Comparison of ENCODE assay signal across 8 cellular contexts in genomic region chr20:21505810-21506530, GRCh38. TPM values are rescaled to one million over a fixed set of nuclear protein-coding genes. Genes with fewer than 3 reads are reported as not detected.
DNase-seq lines count a peak whose midpoint lies in the region; ATAC-seq and TF ChIP-seq lines count a peak whose summit lies in the region.

No MANE protein-coding gene starts in this region.

- peak overlapping the region in 5 of 8 donors; percentile 60 to 88 (median 81) for H3K4me3 Mint-ChIP-seq in CD4-positive, alpha-beta memory T cell
- H3K4me3 Mint-ChIP-seq in WTC11: peak overlapping the region; percentile 65

- H3K9me3 Mint-ChIP-seq in CD4-positive, alpha-beta memory T cell: peaks cover 0 to 16% (median 0%) of the 10 kb centered on the region in 8 donors
- H3K9me3 Mint-ChIP-seq in WTC11: no peaks in the 10 kb centered on the region

- H3K27me3 Mint-ChIP-seq in CD4-positive, alpha-beta memory T cell: peaks cover 44 to 49% of the 10 kb centered on the region in 2 donors
- peaks cover 76% of the 10 kb centered on the region for H3K27me3 Mint-ChIP-seq in WTC11 (ENCODE audit: low read depth)

- intact Hi-C loops in CD4-positive, alpha-beta memory T cell (cut with micrococcal nuclease): loop anchor here (1.0 to 5.0 kb wide), 10 partner anchors 42 to 1814 kb away; partner anchors contain the start of genes KIZ, NKX2-4 and XRN2
- intact Hi-C loops in breast epithelium (cut with DNase I; ENCODE audit: low total_unique reads): no loop called here

- H3K27me3 ChIP-seq in CD4-positive, alpha-beta memory T cell (ENCODE audit: insufficient read depth, low read length): peaks cover 45% of the 10 kb centered on the region
- H3K27me3 ChIP-seq in HL-60 (ENCODE audit: insufficient read depth, poor library complexity, severe bottlenecking) (peaks cover 45% of the 10 kb centered on the region), breast epithelium (peaks cover 12 to 75% of the 10 kb centered on the region in 2 donors)

- no peak for TF ChIP-seq POLR2A in breast epithelium (IDR thresholded peaks at IDR 0.05)

- peaks cover 0 to 2% of the 10 kb centered on the region in 2 donors for H3K36me3 Mint-ChIP-seq in CD4-positive, alpha-beta memory T cell
- peaks cover under 1% of the 10 kb centered on the region; the same call in 1 of the 2 replicates for H3K36me3 Mint-ChIP-seq in WTC11

- H3K4me3 ChIP-seq in CD4-positive, alpha-beta memory T cell (ENCODE audit: low read length in 2 of 2): peak overlapping the region in 1 of 2 donors; percentile 55
- H3K4me3 ChIP-seq in HL-60 (replicated peaks; ENCODE audit: insufficient read depth, low read length): peak overlapping the region; percentile 37
- peak overlapping the region; percentile 20 to 68 (median 39) for H3K4me3 ChIP-seq in breast epithelium

- peak; percentile 58 for ATAC-seq in WTC11
- no peak for ATAC-seq in HG02840 (IDR thresholded peaks at IDR 0.05; ENCODE audit: low FRiP score, unreplicated experiment)

- peaks cover 25% of the 10 kb centered on the region for H3K4me1 ChIP-seq in CD4-positive, alpha-beta memory T cell (ENCODE audit: insufficient read depth, low read length)
- H3K4me1 ChIP-seq in breast epithelium: peaks cover 6 to 12% of the 10 kb centered on the region in 2 donors

- H3K27ac Mint-ChIP-seq in CD4-positive, alpha-beta memory T cell: peak overlapping the region in 4 of 7 donors; percentile 19 to 92 (median 80)
- H3K27ac Mint-ChIP-seq in WTC11: no peak overlapping the region

- DNase-seq in CD4-positive, alpha-beta memory T cell: peak in 4 of 5 donors; percentile 65 to 74 (median 68)
- DNase-seq in HL-60 (ENCODE audit: low read depth in 1 of 2, low spot score in 1 of 2): peak; percentile 25 to 37
- peak; percentile 73 for DNase-seq in WTC11 (ENCODE audit: low spot score)
- no peak for DNase-seq in breast epithelium (ENCODE audit: low spot score in 2 of 2)
- DNase-seq in iris pigment epithelial cell (ENCODE audit: low read depth): peak; percentile 36
- DNase-seq in stimulated activated CD4-positive, alpha-beta T cell treated with anti-CD3 and anti-CD28 coated beads, Interleukin-15, amount 100 ng/mL, for 24 hours: peak; percentile 81
- DNase-seq in NCI-H1105 (lab: John Stamatoyannopoulos, UW): no peak

- POLR2A ChIA-PET in CD4-positive, alpha-beta memory T cell (lab: Charles Lee; ENCODE audit: partially characterized antibody): interaction anchor here (1.0 kb wide), 1 partner anchor 270 kb away, joined by 4 read pairs; no protein-coding TSS in a partner anchor
- POLR2A ChIA-PET in WTC11 (lab: Charles Lee): interaction anchor here (0.7 kb wide), 1 partner anchor 1858 kb away, joined by 4 read pairs; no protein-coding TSS in a partner anchor

- H3K36me3 ChIP-seq in CD4-positive, alpha-beta memory T cell (ENCODE audit: insufficient read depth, low read length): no peaks in the 10 kb centered on the region
- no peaks in the 10 kb centered on the region for H3K36me3 ChIP-seq in breast epithelium

- H3K27ac ChIP-seq in CD4-positive, alpha-beta memory T cell (ENCODE audit: low read depth, low read length): no peak overlapping the region
- H3K27ac ChIP-seq in HL-60 (replicated peaks) (no peak overlapping the region), breast epithelium (no peak overlapping the region)

- peak; percentile 38 for TF ChIP-seq CTCF in HL-60 (IDR thresholded peaks at IDR 0.05; ENCODE audit: insufficient read depth, low read length)
- peak; percentile 85 for TF ChIP-seq CTCF in WTC11 (IDR thresholded peaks at IDR 0.05)
- peak in 1 of 3 donors; percentile 46 for TF ChIP-seq CTCF in breast epithelium (IDR thresholded peaks at IDR 0.05)

- peaks cover 17 to 50% (median 38%) of the 10 kb centered on the region in 4 donors for H3K4me1 Mint-ChIP-seq in CD4-positive, alpha-beta memory T cell
- peaks cover 39% of the 10 kb centered on the region for H3K4me1 Mint-ChIP-seq in WTC11

- CTCF ChIA-PET in CD4-positive, alpha-beta memory T cell (lab: Charles Lee; ENCODE audit: partially characterized antibody): interaction anchor here (0.8 to 17.6 kb wide), 35 partner anchors 10 to 670 kb away, joined by 3 to 337 read pairs (median 5); partner anchors contain the start of genes KIZ and XRN2
- CTCF ChIA-PET in WTC11 (lab: Charles Lee): interaction anchor here (0.5 to 8.3 kb wide), 55 partner anchors 10 to 681 kb away, joined by 3 to 88 read pairs (median 5); partner anchors contain the start of genes KIZ, LINC00237 and XRN2

- no peaks in the 10 kb centered on the region for H3K9me3 ChIP-seq in CD4-positive, alpha-beta memory T cell (ENCODE audit: control insufficient read depth in 1 of 2, low read length in 2 of 2)
- H3K9me3 ChIP-seq in breast epithelium: no peaks in the 10 kb centered on the region

TF ChIP-seq in WTC11, 78 proteins besides CTCF, POLR2A, EP300 and RAD21 (continues in another document):
- TF ChIP-seq NR1H2 (CRISPR knock-in tag; IDR thresholded peaks at IDR 0.05) (no peak), TEAD1 (CRISPR knock-in tag; IDR thresholded peaks at IDR 0.05) (no peak), HMGA2 (CRISPR knock-in tag; IDR thresholded peaks at IDR 0.05) (no peak), FOXP4 (CRISPR knock-in tag; IDR thresholded peaks at IDR 0.05) (0 out of 2 replicates have a peak, but pooled peaks have one; percentile 9), SP1 (CRISPR knock-in tag; conservative IDR thresholded peaks at IDR 0.05) (peak; percentile 62; the same call in 1 of the 2 replicates), ZNF121 (CRISPR knock-in tag; IDR thresholded peaks at IDR 0.05) (no peak; the same call in 1 of the 2 replicates), ZBTB21 (CRISPR knock-in tag; IDR thresholded peaks at IDR 0.05; ENCODE audit: borderline replicate concordance) (peak; percentile 60; the same call in 1 of the 2 replicates), NFYB (CRISPR knock-in tag; conservative IDR thresholded peaks at IDR 0.05; ENCODE audit: low read depth) (no peak), ZNF396 (CRISPR knock-in tag; IDR thresholded peaks at IDR 0.05; ENCODE audit: borderline replicate concordance) (no peak), ZSCAN18 (CRISPR knock-in tag; IDR thresholded peaks at IDR 0.05) (no peak), PREB (CRISPR knock-in tag; IDR thresholded peaks at IDR 0.05; ENCODE audit: borderline replicate concordance) (no peak), GRHL2 (CRISPR knock-in tag; IDR thresholded peaks at IDR 0.05; ENCODE audit: insufficient replicate concordance, severe bottlenecking) (no peak), ATF6 (CRISPR knock-in tag; IDR thresholded peaks at IDR 0.05) (no peak)

RNA-seq across cellular contexts. Expression of gene NKX2-2, which starts 7.9 kb away (rescaled TPM):
- total RNA-seq in CD4-positive, alpha-beta memory T cell: not detected
- polyA plus RNA-seq in CD4-positive, alpha-beta memory T cell: not detected
- not detected in 3 replicates for total RNA-seq in WTC11 (2021)
- total RNA-seq in breast epithelium: not detected

Comparison
In these comparisons a context has a peak if more than half of its experiments do, and no peak if none do; other contexts are left out.
1. DNase-seq: peak in CD4-positive, alpha-beta memory T cell (4 of 5), HL-60 (2 of 2), WTC11 (single experiment), iris pigment epithelial cell (single experiment) and stimulated activated CD4-positive, alpha-beta T cell treated with anti-CD3 and anti-CD28 coated beads, Interleukin-15, amount 100 ng/mL, for 24 hours (single experiment); none in breast epithelium (0 of 2) and NCI-H1105 (single experiment).